In the genomic region with DNA sequence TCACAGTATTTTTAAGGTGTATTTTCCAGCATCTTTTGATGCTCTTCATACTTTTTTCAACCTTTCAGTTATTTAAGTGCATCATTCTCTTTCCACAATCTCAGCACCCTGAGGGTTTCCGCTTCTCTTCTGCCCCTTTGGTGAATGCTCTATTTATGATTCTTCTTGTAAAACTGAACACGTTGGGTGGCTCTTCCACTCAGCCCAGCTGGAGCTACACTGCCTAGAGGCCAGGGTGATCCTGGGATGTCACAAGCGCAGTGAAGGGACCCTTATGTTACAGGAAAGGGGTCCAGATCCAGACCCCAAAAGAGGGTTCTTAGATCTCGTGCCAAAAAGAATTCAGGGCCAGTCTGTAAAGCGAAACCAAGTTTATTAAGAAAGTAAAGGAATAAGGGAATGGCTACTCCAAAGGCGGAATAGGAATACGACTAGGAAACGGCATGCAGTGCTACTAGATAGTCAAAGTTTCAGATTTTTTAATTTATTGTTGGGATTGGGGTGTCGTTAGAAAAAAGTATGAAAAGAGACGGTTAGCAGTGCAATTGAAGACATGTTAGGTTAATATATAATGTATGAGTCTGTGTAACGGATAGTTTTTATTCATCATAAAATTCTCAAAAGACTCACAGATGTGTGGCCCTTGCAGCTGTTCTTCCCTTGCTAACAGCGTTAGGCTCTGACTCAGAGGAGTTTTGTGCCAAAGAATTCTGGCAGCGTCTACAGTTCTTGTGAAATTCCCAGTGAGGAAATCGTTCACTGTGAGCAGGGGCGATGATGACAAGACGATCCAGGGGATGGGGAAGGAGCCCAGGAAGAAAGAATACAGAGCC, we compare ENCODE assay signal across 8 cellular contexts. TPM values are rescaled to one million over a fixed set of nuclear protein-coding genes. Genes with fewer than 3 reads are reported as not detected.
A peak's percentile ranks its signal among the peaks of the same experiment; 100 is the strongest.
DNase-seq lines count a peak whose midpoint lies in the region; ATAC-seq and TF ChIP-seq lines count a peak whose summit lies in the region.

No MANE protein-coding gene starts in this region.

- peaks cover 6% of the 10 kb centered on the region for H3K4me1 ChIP-seq in smooth muscle cell (ENCODE audit: low read depth)

- ATAC-seq in left ventricle myocardium superior: peak; percentile 98
- no peak for ATAC-seq in GM21576 (IDR thresholded peaks at IDR 0.05; ENCODE audit: unreplicated experiment)

- H3K36me3 Mint-ChIP-seq in activated CD4-positive, alpha-beta T cell treated with anti-CD3 and anti-CD28 coated beads, Interleukin-2, amount 10 ng/mL, durations not matched to agents 24 days and 14 days (ENCODE audit: low read depth): no peaks in the 10 kb centered on the region

- no peak overlapping the region for H3K4me3 Mint-ChIP-seq in activated CD4-positive, alpha-beta T cell treated with anti-CD3 and anti-CD28 coated beads, Interleukin-2, amount 10 ng/mL, durations not matched to agents 24 days and 14 days

- H3K27ac ChIP-seq in smooth muscle cell (ENCODE audit: low read depth): peak overlapping the region; percentile 77

- H3K27ac Mint-ChIP-seq in activated CD4-positive, alpha-beta T cell treated with anti-CD3 and anti-CD28 coated beads, Interleukin-2, amount 10 ng/mL, durations not matched to agents 24 days and 14 days: no peak overlapping the region

- peak overlapping the region; percentile 42 for H3K4me2 ChIP-seq in smooth muscle cell

- H3K79me2 ChIP-seq in smooth muscle cell (ENCODE audit: low read depth): no peaks in the 10 kb centered on the region

- H3K4me1 Mint-ChIP-seq in activated CD4-positive, alpha-beta T cell treated with anti-CD3 and anti-CD28 coated beads, Interleukin-2, amount 10 ng/mL, durations not matched to agents 24 days and 14 days: no peaks in the 10 kb centered on the region

- H3K4me3 ChIP-seq in smooth muscle cell: peak overlapping the region; percentile 10

- TF ChIP-seq CTCF in smooth muscle cell (IDR thresholded peaks at IDR 0.05; ENCODE audit: borderline replicate concordance, insufficient read depth, poor library complexity, severe bottlenecking): no peak

- no peaks in the 10 kb centered on the region for H3K9me3 Mint-ChIP-seq in activated CD4-positive, alpha-beta T cell treated with anti-CD3 and anti-CD28 coated beads, Interleukin-2, amount 10 ng/mL, durations not matched to agents 24 days and 14 days

- peaks cover 5% of the 10 kb centered on the region for H3K27me3 Mint-ChIP-seq in activated CD4-positive, alpha-beta T cell treated with anti-CD3 and anti-CD28 coated beads, Interleukin-2, amount 10 ng/mL, durations not matched to agents 24 days and 14 days

- intact Hi-C loops in left ventricle myocardium superior (cut with micrococcal nuclease): no loop called here
- intact Hi-C loops in activated CD4-positive, alpha-beta T cell treated with anti-CD3 and anti-CD28 coated beads, Interleukin-2, amount 10 ng/mL, durations not matched to agents 24 days and 14 days (cut with micrococcal nuclease): no loop called here

- no peaks in the 10 kb centered on the region for H4K20me1 ChIP-seq in smooth muscle cell (ENCODE audit: low read depth)

- H3F3A ChIP-seq in smooth muscle cell (ENCODE audit: low read depth): peaks cover 6% of the 10 kb centered on the region

- DNase-seq in HCEC 1CT (peak; percentile 93), amniotic stem cell (lab: John Stamatoyannopoulos, UW) (peak; percentile 92), left ventricle myocardium superior (peak; percentile 46), smooth muscle cell (lab: John Stamatoyannopoulos, UW; ENCODE audit: unreplicated experiment) (no peak), NCI-H82 treated with DMSO at 0.1 percent for 48 hours (lab: John Stamatoyannopoulos, UW; ENCODE audit: unreplicated experiment) (no peak), SK-N-DZ (ENCODE audit: low spot score) (no peak)
- no peak for DNase-seq in activated CD4-positive, alpha-beta T cell treated with anti-CD3 and anti-CD28 coated beads, Interleukin-2, amount 10 ng/mL, durations not matched to agents 24 days and 14 days

- no peaks in the 10 kb centered on the region for H3K27me3 ChIP-seq in smooth muscle cell (ENCODE audit: low read depth)

- H3K9me3 ChIP-seq in smooth muscle cell (replicated peaks; ENCODE audit: low read depth): no peaks in the 10 kb centered on the region

- WGBS in smooth muscle cell (ENCODE audit: low lambda C conversion rate): 48% methylated on average over 16 of the region's 16 CpGs

- H3K9ac ChIP-seq in smooth muscle cell (ENCODE audit: low read depth): no peak overlapping the region

- no peaks in the 10 kb centered on the region for H3K36me3 ChIP-seq in smooth muscle cell (ENCODE audit: low read depth)

- H2AFZ ChIP-seq in smooth muscle cell (ENCODE audit: low read depth): no peak overlapping the region

RNA-seq across cellular contexts. Expression of a gene that starts 14.4 kb away (rescaled TPM):
- total RNA-seq in left ventricle myocardium superior (not detected), smooth muscle cell (7.5 and 7.6 TPM in 2 replicates)
- polyA plus RNA-seq in smooth muscle cell: 6.8 and 9.8 TPM in 2 replicates
- not detected in 2 replicates for polyA plus RNA-seq in SK-N-DZ (2014; cell fraction: cytosol; rRNA removed)
- polyA plus RNA-seq in SK-N-DZ (2014; cell fraction: nucleus; rRNA removed): not detected in 2 replicates
- 0.44 and 0.47 TPM in 2 replicates for total RNA-seq in activated CD4-positive, alpha-beta T cell treated with anti-CD3 and anti-CD28 coated beads, Interleukin-2, amount 10 ng/mL, durations not matched to agents 24 days and 14 days

RNA-seq across cellular contexts. Expression of a gene that starts 34.6 kb away (rescaled TPM):
- 8.4 TPM for total RNA-seq in left ventricle myocardium superior
- 12.4 and 28.5 TPM in 2 replicates for total RNA-seq in smooth muscle cell
- polyA plus RNA-seq in smooth muscle cell: 20.4 and 20.8 TPM in 2 replicates
- 18.2 and 23.8 TPM in 2 replicates for polyA plus RNA-seq in SK-N-DZ (2014; cell fraction: cytosol; rRNA removed)
- polyA plus RNA-seq in SK-N-DZ (2014; cell fraction: nucleus; rRNA removed): 13.2 and 19.1 TPM in 2 replicates
- total RNA-seq in activated CD4-positive, alpha-beta T cell treated with anti-CD3 and anti-CD28 coated beads, Interleukin-2, amount 10 ng/mL, durations not matched to agents 24 days and 14 days: 23.1 and 26.2 TPM in 2 replicates

RNA-seq across cellular contexts. Expression of a gene that starts 46.7 kb away (rescaled TPM):
- total RNA-seq in left ventricle myocardium superior (59.3 TPM), smooth muscle cell (23.3 and 29.7 TPM in 2 replicates)
- polyA plus RNA-seq in smooth muscle cell: 28.4 and 31.7 TPM in 2 replicates
- polyA plus RNA-seq in SK-N-DZ (2014; cell fraction: cytosol; rRNA removed): 23.6 and 26.5 TPM in 2 replicates
- polyA plus RNA-seq in SK-N-DZ (2014; cell fraction: nucleus; rRNA removed): 17.2 and 17.4 TPM in 2 replicates
- 41.2 and 41.7 TPM in 2 replicates for total RNA-seq in activated CD4-positive, alpha-beta T cell treated with anti-CD3 and anti-CD28 coated beads, Interleukin-2, amount 10 ng/mL, durations not matched to agents 24 days and 14 days

Comparison
In these comparisons a context has a peak if more than half of its experiments do, and no peak if none do; other contexts are left out.
1. DNase-seq: peak in HCEC 1CT (single experiment), amniotic stem cell (single experiment) and left ventricle myocardium superior (single experiment); none in smooth muscle cell (single experiment), NCI-H82 treated with DMSO at 0.1 percent for 48 hours (single experiment), SK-N-DZ (single experiment) and activated CD4-positive, alpha-beta T cell treated with anti-CD3 and anti-CD28 coated beads, Interleukin-2, amount 10 ng/mL, durations not matched to agents 24 days and 14 days (single experiment).